ENCODE assay signal across 9 cellular contexts in the genomic region with DNA sequence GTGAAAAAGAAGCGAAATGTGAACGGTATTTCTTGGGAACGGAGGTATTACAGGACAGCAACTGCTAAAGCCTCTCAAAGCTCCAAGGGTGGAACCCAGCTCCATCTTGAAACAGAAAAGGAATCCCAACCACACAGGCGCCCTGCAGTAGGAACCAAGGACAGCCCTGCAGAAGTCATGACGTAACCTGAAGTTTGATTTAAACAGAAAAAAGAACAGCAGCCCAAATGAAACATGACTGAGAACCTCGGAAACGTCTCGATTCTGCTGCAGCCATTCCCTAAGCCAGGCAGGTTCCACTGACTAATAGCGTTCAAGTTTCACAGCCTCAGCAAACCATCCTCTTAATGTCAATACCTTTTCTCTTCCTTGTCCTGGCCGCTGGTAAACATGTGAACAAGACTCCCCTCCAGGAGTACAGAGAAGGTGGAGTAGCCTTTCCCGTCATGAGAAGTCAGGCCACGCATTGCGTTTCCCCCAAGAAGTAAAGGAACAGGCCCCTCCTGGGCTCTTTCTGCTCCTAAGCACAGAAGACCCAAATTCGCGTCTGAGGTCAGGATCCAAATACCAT. TPM values are rescaled to one million over a fixed set of nuclear protein-coding genes. Genes with fewer than 3 reads are reported as not detected.
DNase-seq lines count a peak whose midpoint lies in the region; ATAC-seq, FAIRE-seq and TF ChIP-seq lines count a peak whose summit lies in the region.
"Had no signal": no experiment of that assay in that cellular context is flagged by ENCODE, and none has a peak within 500 bp of the region (broad histone marks: within the 10 kb centered on the region; RNA-seq: fewer than 3 reads in every experiment).

No MANE protein-coding gene starts in this region.

- no peak overlapping the region for H2AFZ ChIP-seq in SU-DHL-6 (ENCODE audit: low read depth, low read length, severe bottlenecking)

- H3K4me3 ChIP-seq in GM06990 (replicated peaks; ENCODE audit: low read depth, low read length) = peak overlapping the region; percentile 75
- H3K4me3 ChIP-seq in SU-DHL-6 (ENCODE audit: insufficient read depth, low read length, poor library complexity, severe bottlenecking) = no peak overlapping the region
- peak overlapping the region; percentile 72 for H3K4me3 ChIP-seq in fibroblast of the aortic adventitia (ENCODE audit: low read depth, low read length)

- DNase-seq in GM06990 (ENCODE audit: extremely low read depth, insufficient read length) (no peak), fibroblast of the aortic adventitia (ENCODE audit: low read depth) (peak; percentile 54), renal cortical epithelial cell (ENCODE audit: low read depth) (peak; percentile 34), urothelium cell line (ENCODE audit: low spot score) (no peak), NCI-H524 (lab: John Stamatoyannopoulos, UW) (no peak)
- DNase-seq: KG1 had no signal

- FAIRE-seq in urothelium cell line (lab: Jason Lieb, UNC) = no peak

- H4K20me1 ChIP-seq in SU-DHL-6 (ENCODE audit: low read depth, low read length) = 0 out of 2 replicates have a peak, but pooled peaks cover 3% of the 10 kb centered on the region

- TF ChIP-seq CTCF in GM06990 (IDR thresholded peaks at IDR 0.05; ENCODE audit: insufficient read depth, low read length, poor library complexity, severe bottlenecking) (no peak), SU-DHL-6 (IDR thresholded peaks at IDR 0.05; ENCODE audit: insufficient read depth, low read length, poor library complexity, severe bottlenecking) (no peak), fibroblast of the aortic adventitia (IDR thresholded peaks at IDR 0.05; ENCODE audit: insufficient read depth, low read length) (no peak)

- no peaks in the 10 kb centered on the region for H3K9me2 ChIP-seq in SU-DHL-6 (replicated peaks; ENCODE audit: insufficient read depth, low read length)

- peak overlapping the region; percentile 94 for H3K4me2 ChIP-seq in SU-DHL-6 (ENCODE audit: low read depth, low read length, poor library complexity, severe bottlenecking)

- H3K79me2 ChIP-seq in SU-DHL-6 (ENCODE audit: insufficient read depth, low read length) = peaks cover 95% of the 10 kb centered on the region

- no peak overlapping the region for H3K27ac ChIP-seq in SU-DHL-6 (ENCODE audit: low read depth, low read length)

- H3K9me3 ChIP-seq in SU-DHL-6 (ENCODE audit: insufficient read depth, low read length) = no peaks in the 10 kb centered on the region

- ATAC-seq in GM21576 (IDR thresholded peaks at IDR 0.05; ENCODE audit: unreplicated experiment) = no peak
- no peak for ATAC-seq in GM21526 (IDR thresholded peaks at IDR 0.05; ENCODE audit: low FRiP score, unreplicated experiment)

- H3K27me3 ChIP-seq in GM06990 (replicated peaks; ENCODE audit: control insufficient read depth, insufficient read depth, low read length) = no peaks in the 10 kb centered on the region
- no peaks in the 10 kb centered on the region for H3K27me3 ChIP-seq in SU-DHL-6 (ENCODE audit: low read length)

- H3K36me3 ChIP-seq in GM06990 (ENCODE audit: control insufficient read depth, insufficient read depth, low read length) (peaks cover 2% of the 10 kb centered on the region; the same call in 1 of the 2 replicates), SU-DHL-6 (ENCODE audit: low read length) (peaks cover 3% of the 10 kb centered on the region; the same call in 1 of the 2 replicates)

- H3F3A ChIP-seq in SU-DHL-6 (ENCODE audit: insufficient read depth) = peaks cover 15% of the 10 kb centered on the region; the same call in 1 of the 2 replicates

- H3K9ac ChIP-seq in SU-DHL-6 (ENCODE audit: low read length) = peak overlapping the region; percentile 60

RNA-seq across cellular contexts. Expression of gene SIAH1, which starts 20.1 kb away (rescaled TPM):
- total RNA-seq in fibroblast of the aortic adventitia (ENCODE audit: low replicate concordance) = 31.6 and 36.5 TPM in 2 replicates
- 36.5 and 38.1 TPM in 2 replicates for total RNA-seq in renal cortical epithelial cell

Comparison
In these comparisons a context has a peak if more than half of its experiments do, and no peak if none do; other contexts are left out.
1. DNase-seq: peak in fibroblast of the aortic adventitia (single experiment) and renal cortical epithelial cell (single experiment); none in GM06990 (single experiment), urothelium cell line (single experiment) and NCI-H524 (0 of 2).